ENCODE assay signal across 8 cellular contexts in genomic region chr13:113209880-113210421, GRCh38. TPM values are rescaled to one million over a fixed set of nuclear protein-coding genes. Genes with fewer than 3 reads are reported as not detected.
DNase-seq lines count a peak whose midpoint lies in the region; ATAC-seq and TF ChIP-seq lines count a peak whose summit lies in the region.

No MANE protein-coding gene starts in this region.

- peak overlapping the region; percentile 79 for H3K4me3 Mint-ChIP-seq in activated CD4-positive, alpha-beta T cell treated with anti-CD3 and anti-CD28 coated beads for 36 hours

- DNase-seq in NCI-H2029 (lab: John Stamatoyannopoulos, UW) (peak; percentile 27), NCI-H2029 treated with DMSO at 0.1 percent for 48 hours (lab: John Stamatoyannopoulos, UW) (no peak), NCI-H1417 treated with DMSO at 0.1 percent for 48 hours (lab: John Stamatoyannopoulos, UW) (peak; percentile 2), coronary artery (ENCODE audit: low spot score) (peak; percentile 80), lower leg skin (ENCODE audit: low spot score in 2 of 2) (peak; percentile 43 to 93)
- peak; percentile 81 for DNase-seq in activated CD4-positive, alpha-beta T cell treated with anti-CD3 and anti-CD28 coated beads for 36 hours
- peak; percentile 26 to 50 (median 47) for DNase-seq in stimulated activated CD4-positive, alpha-beta T cell treated with anti-CD3 and anti-CD28 coated beads, TNF-alpha, amount 100 ng/mL, for 1 hour (ENCODE audit: low read depth in 3 of 3, low spot score in 1 of 3)

- CTCF ChIA-PET in activated CD4-positive, alpha-beta T cell treated with anti-CD3 and anti-CD28 coated beads for 36 hours (lab: Charles Lee): interaction anchor here (0.6 kb wide), 1 partner anchor 13 kb away, joined by 3 read pairs; no protein-coding TSS in a partner anchor

- 0% methylated on average over 16 to 32 of the region's 52 CpGs for WGBS in lower leg skin, 2 donors

- H3K27me3 Mint-ChIP-seq in activated CD4-positive, alpha-beta T cell treated with anti-CD3 and anti-CD28 coated beads for 36 hours: no peaks in the 10 kb centered on the region

- no peak for TF ChIP-seq CTCF in coronary artery (IDR thresholded peaks at IDR 0.05)
- TF ChIP-seq CTCF in lower leg skin (IDR thresholded peaks at IDR 0.05): no peak

- H3K9me3 Mint-ChIP-seq in activated CD4-positive, alpha-beta T cell treated with anti-CD3 and anti-CD28 coated beads for 36 hours (ENCODE audit: low read depth): no peaks in the 10 kb centered on the region

- peak; percentile 34 for ATAC-seq in HG02763 (IDR thresholded peaks at IDR 0.05; ENCODE audit: unreplicated experiment)
- peak; percentile 40 for ATAC-seq in activated CD4-positive, alpha-beta T cell treated with anti-CD3 and anti-CD28 coated beads for 36 hours

- peak overlapping the region; percentile 100 for H3K4me3 ChIP-seq in coronary artery
- peak overlapping the region; percentile 74 for H3K4me3 ChIP-seq in lower leg skin (ENCODE audit: low read depth, poor library complexity, severe bottlenecking)

- TF ChIP-seq POLR2A in lower leg skin (IDR thresholded peaks at IDR 0.05): no peak

- peak overlapping the region; percentile 80 for H3K27ac Mint-ChIP-seq in activated CD4-positive, alpha-beta T cell treated with anti-CD3 and anti-CD28 coated beads for 36 hours

- POLR2A ChIA-PET in activated CD4-positive, alpha-beta T cell treated with anti-CD3 and anti-CD28 coated beads for 36 hours (lab: Charles Lee): interaction anchor here (0.8 kb wide), 1 partner anchor 153 kb away, joined by 3 read pairs; no protein-coding TSS in a partner anchor

- peaks cover 49% of the 10 kb centered on the region for H3K4me1 Mint-ChIP-seq in activated CD4-positive, alpha-beta T cell treated with anti-CD3 and anti-CD28 coated beads for 36 hours

- H3K36me3 Mint-ChIP-seq in activated CD4-positive, alpha-beta T cell treated with anti-CD3 and anti-CD28 coated beads for 36 hours (ENCODE audit: low read depth): peaks cover 40% of the 10 kb centered on the region

- H3K27ac ChIP-seq in coronary artery: peak overlapping the region; percentile 100

- intact Hi-C loops in activated CD4-positive, alpha-beta T cell treated with anti-CD3 and anti-CD28 coated beads for 36 hours (cut with DNase I, micrococcal nuclease): loop anchor here (1.0 to 10.0 kb wide), 13 partner anchors 56 to 1104 kb away; partner anchors contain the start of genes DCUN1D2 (in 2 of the 2), CHAMP1 (in 1 of the 2), LAMP1 (in 1 of the 2) and RASA3 (in 1 of the 2)
- intact Hi-C loops in lower leg skin (cut with DNase I; ENCODE audit: low total_unique reads): loop anchor here (10.0 kb wide), 1 partner anchor 155 kb away; the partner anchor contains the start of gene GRTP1

RNA-seq across cellular contexts. Expression of gene CUL4A, which starts 0.5 kb away (rescaled TPM):
- 10 to 100 TPM; 81.7 to 87.4 TPM for total RNA-seq in activated CD4-positive, alpha-beta T cell treated with anti-CD3 and anti-CD28 coated beads for 36 hours
- 100 to 1,000 TPM in 3 of 4 donors, 10 to 100 TPM in 1; 80.7 to 146 (median 105) TPM for total RNA-seq in lower leg skin

RNA-seq across cellular contexts. Expression of gene PCID2, which starts 1.5 kb away (rescaled TPM):
- total RNA-seq in activated CD4-positive, alpha-beta T cell treated with anti-CD3 and anti-CD28 coated beads for 36 hours: 10 to 100 TPM; 66.7 to 72.8 TPM
- 10 to 100 TPM; 28.0 to 44.2 (median 40.3) TPM for total RNA-seq in lower leg skin

RNA-seq across cellular contexts. Expression of gene PROZ, which starts 51.5 kb away (rescaled TPM):
- total RNA-seq in activated CD4-positive, alpha-beta T cell treated with anti-CD3 and anti-CD28 coated beads for 36 hours: not detected
- not detected for total RNA-seq in lower leg skin
